Comparison of ENCODE assay signal across 10 cellular contexts in the genomic region with DNA sequence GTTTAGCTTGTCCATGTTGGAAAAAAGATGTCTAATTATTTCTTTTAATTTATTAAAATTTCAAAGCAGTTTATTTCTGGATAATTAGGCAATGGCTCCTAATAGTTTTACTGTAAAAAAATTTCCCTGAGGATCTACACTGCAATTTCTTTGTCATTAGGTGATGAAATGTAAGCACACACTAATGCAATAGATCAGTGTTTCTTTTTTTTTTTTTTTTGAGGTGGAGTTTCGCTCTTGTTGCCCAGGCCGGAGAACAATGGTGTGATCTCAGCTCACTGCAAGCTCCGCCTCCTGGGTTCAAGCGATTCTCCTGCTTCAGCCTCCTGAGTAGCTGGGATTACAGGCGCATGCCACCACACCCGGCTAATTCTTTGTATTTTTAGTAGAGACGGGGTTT. TPM values are rescaled to one million over a fixed set of nuclear protein-coding genes. Genes with fewer than 3 reads are reported as not detected.
"Had no signal": no experiment of that assay in that cellular context is flagged by ENCODE, and none has a peak within 500 bp of the region (broad histone marks: within the 10 kb centered on the region; RNA-seq: fewer than 3 reads in every experiment).

No MANE protein-coding gene starts in this region.

RNA-seq across cellular contexts. Expression of a gene that starts 48.5 kb away (rescaled TPM):
- total RNA-seq: left ventricle myocardium superior, lower lobe of right lung, natural killer cell, osteocyte, posterior vena cava, psoas muscle, skeletal muscle tissue, smooth muscle cell, tibial nerve, ureter had no signal
- polyA plus RNA-seq: psoas muscle, smooth muscle cell had no signal
